14 cellular contexts compared by ENCODE assay signal in the genomic region with DNA sequence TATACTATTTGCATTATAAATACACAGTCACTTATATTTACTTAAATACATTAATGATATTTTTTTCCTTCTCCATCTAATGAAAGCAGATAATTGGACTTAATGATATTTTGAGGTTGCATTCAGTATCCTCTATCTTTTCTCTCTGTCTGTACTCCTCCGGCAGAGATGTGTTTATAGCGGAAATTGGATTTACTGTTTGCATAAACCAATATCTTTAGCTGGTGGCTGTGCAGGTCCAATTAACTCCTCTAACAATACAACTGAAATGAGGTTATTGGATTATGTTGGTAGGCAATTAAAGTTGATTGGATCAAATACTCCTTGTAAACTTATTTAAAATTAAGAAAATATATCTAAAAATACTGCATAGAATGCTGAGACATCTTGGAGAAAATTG.
DNase-seq lines count a peak whose midpoint lies in the region; ATAC-seq and TF ChIP-seq lines count a peak whose summit lies in the region.
"Had no signal": no experiment of that assay in that cellular context is flagged by ENCODE, and none has a peak within 500 bp of the region (broad histone marks: within the 10 kb centered on the region; RNA-seq: fewer than 3 reads in every experiment).

No MANE protein-coding gene starts in this region.

- TF ChIP-seq CTCF in GM20000 (IDR thresholded peaks at IDR 0.05; ENCODE audit: extremely low read depth, missing control alignments) = no peak

- DNase-seq in NCI-H82 (lab: John Stamatoyannopoulos, UW) (peak; percentile 89), SK-N-DZ (ENCODE audit: low spot score) (peak; percentile 37), RPMI8226 (no peak), GM20000 (ENCODE audit: low spot score) (no peak)
- DNase-seq: 8988T; AML-193; Caco-2; Calu3; CD4-positive, alpha-beta T cell; CD8-positive, alpha-beta T cell; DMS79 treated with DMSO at 0.1 percent for 48 hours; GF-D8 had no signal

- ATAC-seq in SK-N-SH treated with all-trans-retinoic acid at 6 μM for 48 hours = no peak
- ATAC-seq in activated CD4-positive, CD25-positive, alpha-beta regulatory T cell treated with anti-CD3 and anti-CD28 coated beads, Interleukin-2, amount 50 U/mL, for 24 hours = no peak
- ATAC-seq: CD8-positive, alpha-beta T cell had no signal

TF ChIP-seq in SK-N-SH treated with all-trans-retinoic acid at 6 μM for 48 hours, 23 proteins besides CTCF, POLR2A, EP300 and RAD21:
- TF ChIP-seq, protein P1, sequence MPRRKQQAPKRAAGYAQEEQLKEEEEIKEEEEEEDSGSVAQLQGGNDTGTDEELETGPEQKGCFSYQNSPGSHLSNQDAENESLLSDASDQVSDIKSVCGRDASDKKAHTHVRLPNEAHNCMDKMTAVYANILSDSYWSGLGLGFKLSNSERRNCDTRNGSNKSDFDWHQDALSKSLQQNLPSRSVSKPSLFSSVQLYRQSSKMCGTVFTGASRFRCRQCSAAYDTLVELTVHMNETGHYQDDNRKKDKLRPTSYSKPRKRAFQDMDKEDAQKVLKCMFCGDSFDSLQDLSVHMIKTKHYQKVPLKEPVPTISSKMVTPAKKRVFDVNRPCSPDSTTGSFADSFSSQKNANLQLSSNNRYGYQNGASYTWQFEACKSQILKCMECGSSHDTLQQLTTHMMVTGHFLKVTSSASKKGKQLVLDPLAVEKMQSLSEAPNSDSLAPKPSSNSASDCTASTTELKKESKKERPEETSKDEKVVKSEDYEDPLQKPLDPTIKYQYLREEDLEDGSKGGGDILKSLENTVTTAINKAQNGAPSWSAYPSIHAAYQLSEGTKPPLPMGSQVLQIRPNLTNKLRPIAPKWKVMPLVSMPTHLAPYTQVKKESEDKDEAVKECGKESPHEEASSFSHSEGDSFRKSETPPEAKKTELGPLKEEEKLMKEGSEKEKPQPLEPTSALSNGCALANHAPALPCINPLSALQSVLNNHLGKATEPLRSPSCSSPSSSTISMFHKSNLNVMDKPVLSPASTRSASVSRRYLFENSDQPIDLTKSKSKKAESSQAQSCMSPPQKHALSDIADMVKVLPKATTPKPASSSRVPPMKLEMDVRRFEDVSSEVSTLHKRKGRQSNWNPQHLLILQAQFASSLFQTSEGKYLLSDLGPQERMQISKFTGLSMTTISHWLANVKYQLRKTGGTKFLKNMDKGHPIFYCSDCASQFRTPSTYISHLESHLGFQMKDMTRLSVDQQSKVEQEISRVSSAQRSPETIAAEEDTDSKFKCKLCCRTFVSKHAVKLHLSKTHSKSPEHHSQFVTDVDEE (CRISPR knock-in tag; IDR thresholded peaks at IDR 0.05) = 0 out of 2 replicates have a peak, but pooled peaks have one; percentile 25
- TF ChIP-seq TCF4 (CRISPR knock-in tag; IDR thresholded peaks at IDR 0.05; ENCODE audit: borderline replicate concordance) = peak; percentile 75
- TF ChIP-seq TOX (CRISPR knock-in tag; IDR thresholded peaks at IDR 0.05; ENCODE audit: borderline replicate concordance) = no peak

Comparison
In these comparisons a context has a peak if more than half of its experiments do, and no peak if none do; other contexts are left out.
1. DNase-seq: peak in NCI-H82 (single experiment) and SK-N-DZ (single experiment); none in RPMI8226 (single experiment) and GM20000 (single experiment).